In genomic region chr19:17111766-17112165, GRCh38 we compare ENCODE assay signal across 1 cellular context.
TF ChIP-seq lines count a peak whose summit lies in the region.

No MANE protein-coding gene starts in this region.

TF ChIP-seq in HepG2, 621 proteins besides CTCF, POLR2A, EP300 and RAD21 (continued from another document):
- TF ChIP-seq, protein P1, sequence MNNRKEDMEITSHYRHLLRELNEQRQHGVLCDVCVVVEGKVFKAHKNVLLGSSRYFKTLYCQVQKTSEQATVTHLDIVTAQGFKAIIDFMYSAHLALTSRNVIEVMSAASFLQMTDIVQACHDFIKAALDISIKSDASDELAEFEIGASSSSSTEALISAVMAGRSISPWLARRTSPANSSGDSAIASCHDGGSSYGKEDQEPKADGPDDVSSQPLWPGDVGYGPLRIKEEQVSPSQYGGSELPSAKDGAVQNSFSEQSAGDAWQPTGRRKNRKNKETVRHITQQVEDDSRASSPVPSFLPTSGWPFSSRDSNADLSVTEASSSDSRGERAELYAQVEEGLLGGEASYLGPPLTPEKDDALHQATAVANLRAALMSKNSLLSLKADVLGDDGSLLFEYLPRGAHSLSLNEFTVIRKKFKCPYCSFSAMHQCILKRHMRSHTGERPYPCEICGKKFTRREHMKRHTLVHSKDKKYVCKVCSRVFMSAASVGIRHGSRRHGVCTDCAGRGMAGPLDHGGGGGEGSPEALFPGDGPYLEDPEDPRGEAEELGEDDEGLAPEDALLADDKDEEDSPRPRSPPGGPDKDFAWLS (CRISPR knock-in tag; IDR thresholded peaks at IDR 0.05; ENCODE audit: borderline replicate concordance), result no peak
- TF ChIP-seq ZNF678 (CRISPR knock-in tag; IDR thresholded peaks at IDR 0.05) (no peak), ADNP (CRISPR knock-in tag; IDR thresholded peaks at IDR 0.05) (no peak), PLSCR1 (CRISPR knock-in tag; IDR thresholded peaks at IDR 0.05; ENCODE audit: borderline replicate concordance) (no peak), STAG1 (CRISPR knock-in tag; IDR thresholded peaks at IDR 0.05) (no peak), SKIL (CRISPR knock-in tag; IDR thresholded peaks at IDR 0.05; ENCODE audit: borderline replicate concordance) (no peak), HIVEP1 (CRISPR knock-in tag; IDR thresholded peaks at IDR 0.05) (no peak)
